1 cellular context compared by ENCODE assay signal in genomic region chr14:74879427-74880180, GRCh38.
TF ChIP-seq lines count a peak whose summit lies in the region.

No MANE protein-coding gene starts in this region.

TF ChIP-seq in HepG2, 621 proteins besides CTCF, POLR2A, EP300 and RAD21 (continued from another document):
- TF ChIP-seq TAF15 (IDR thresholded peaks at IDR 0.05; ENCODE audit: low read depth, low read length, poor library complexity, severe bottlenecking) = no peak
- TF ChIP-seq KLF11 (CRISPR knock-in tag; IDR thresholded peaks at IDR 0.05) = no peak
- no peak for TF ChIP-seq DR1 (CRISPR knock-in tag; IDR thresholded peaks at IDR 0.05)
- no peak for TF ChIP-seq PHF20 (CRISPR knock-in tag; IDR thresholded peaks at IDR 0.05)
- TF ChIP-seq RCOR2 (CRISPR knock-in tag; IDR thresholded peaks at IDR 0.05) = no peak
- no peak for TF ChIP-seq ZNF383 (CRISPR knock-in tag; IDR thresholded peaks at IDR 0.05; ENCODE audit: borderline replicate concordance)
